Comparison of ENCODE assay signal across 14 cellular contexts in the genomic region with DNA sequence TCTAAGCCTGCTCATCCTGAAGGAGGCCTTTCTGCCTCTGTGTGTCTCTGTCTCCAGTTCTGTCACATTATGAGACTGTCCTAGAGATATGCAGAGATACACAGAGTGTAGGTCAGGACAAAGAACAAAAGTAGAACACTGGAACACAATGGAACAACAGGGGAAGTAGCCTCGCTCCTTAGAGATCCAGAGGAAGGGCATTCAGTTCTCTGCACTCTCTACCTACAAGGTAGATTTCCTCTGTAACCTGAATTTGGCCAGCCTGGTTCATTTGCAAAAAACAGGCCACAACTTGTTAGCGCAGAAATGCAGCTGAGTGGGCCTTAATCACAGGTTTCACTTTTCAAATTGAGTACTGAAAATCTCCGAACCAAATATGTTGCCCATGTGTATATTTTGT. TPM values are rescaled to one million over a fixed set of nuclear protein-coding genes. Genes with fewer than 3 reads are reported as not detected.
DNase-seq lines count a peak whose midpoint lies in the region; ATAC-seq, FAIRE-seq and TF ChIP-seq lines count a peak whose summit lies in the region.
"Had no signal": no experiment of that assay in that cellular context is flagged by ENCODE, and none has a peak within 500 bp of the region (broad histone marks: within the 10 kb centered on the region; RNA-seq: fewer than 3 reads in every experiment).

No MANE protein-coding gene starts in this region.

- H3K4me1 ChIP-seq in transverse colon, result peaks cover 0 to 22% (median 3%) of the 10 kb centered on the region in 4 donors

- TF ChIP-seq EP300 in transverse colon (IDR thresholded peaks at IDR 0.05; ENCODE audit: low read depth), result no peak

- POLR2A ChIA-PET in GM10248 (lab: Yijun Ruan, JAX), result no interaction called here

- H3K27me3 ChIP-seq in bronchial epithelial cell (ENCODE audit: control insufficient read depth, insufficient read depth, low read length), result no peaks in the 10 kb centered on the region
- H3K27me3 ChIP-seq in transverse colon, result no peaks in the 10 kb centered on the region
- H3K27me3 ChIP-seq: cardiac muscle cell had no signal

- FAIRE-seq in bronchial epithelial cell (lab: Jason Lieb, UNC), result no peak

- no peak overlapping the region for H3K4me3 ChIP-seq in bronchial epithelial cell (ENCODE audit: low read depth, low read length)
- H3K4me3 ChIP-seq in transverse colon, result no peak overlapping the region
- H3K4me3 ChIP-seq: cardiac muscle cell had no signal

- H3K27me3 Mint-ChIP-seq in activated naive CD4-positive, alpha-beta T cell treated with anti-CD3 and anti-CD28 coated beads, Interleukin-2, amount 10 ng/mL, durations not matched to agents 7 days and 5 days, result peaks cover 9% of the 10 kb centered on the region
- H3K27me3 Mint-ChIP-seq: T-cell had no signal

- ATAC-seq in GM18505 (IDR thresholded peaks at IDR 0.05; ENCODE audit: unreplicated experiment) (peak; percentile 59), GM21529 (IDR thresholded peaks at IDR 0.05; ENCODE audit: unreplicated experiment) (peak; percentile 61), HG03378 (IDR thresholded peaks at IDR 0.05; ENCODE audit: unreplicated experiment) (peak; percentile 64)
- ATAC-seq: T-cell had no signal

- H3K27ac Mint-ChIP-seq in activated naive CD4-positive, alpha-beta T cell treated with anti-CD3 and anti-CD28 coated beads, Interleukin-2, amount 10 ng/mL, durations not matched to agents 7 days and 5 days, result no peak overlapping the region
- H3K27ac Mint-ChIP-seq: T-cell had no signal

- peak; percentile 85 for DNase-seq in bronchial epithelial cell (ENCODE audit: low read depth)
- DNase-seq in activated naive CD4-positive, alpha-beta T cell treated with anti-CD3 and anti-CD28 coated beads, Interleukin-2, amount 10 ng/mL, durations not matched to agents 7 days and 5 days, result no peak
- DNase-seq in GM10248 (ENCODE audit: extremely low spot score), result no peak
- DNase-seq in DMS79 treated with DMSO at 0.1 percent for 48 hours (lab: John Stamatoyannopoulos, UW), result no peak
- no peak for DNase-seq in transverse colon
- DNase-seq: activated CD8-positive, alpha-beta memory T cell treated with anti-CD3 and anti-CD28 coated beads, Interleukin-2, amount 50 U/mL, for 48 hours; mesenchymal stem cell; NCI-H345; T-cell had no signal

- WGBS in transverse colon (ENCODE audit: low coverage in 1 of 2), 2 donors, result 76 to 100% methylated on average over 1 to 3 of the region's 3 CpGs

- no peaks in the 10 kb centered on the region for H3K9me3 ChIP-seq in transverse colon

- H3K27ac ChIP-seq in transverse colon, result no peak overlapping the region
- H3K27ac ChIP-seq: cardiac muscle cell, HL-60 had no signal

- H3K36me3 ChIP-seq in bronchial epithelial cell (ENCODE audit: control insufficient read depth, insufficient read depth, low read length) (no peaks in the 10 kb centered on the region), transverse colon (no peaks in the 10 kb centered on the region)
- H3K36me3 ChIP-seq: cardiac muscle cell had no signal

- TF ChIP-seq POLR2A in GM18505 (IDR thresholded peaks at IDR 0.05; ENCODE audit: borderline replicate concordance, extremely low read depth, insufficient read depth, insufficient read length) (no peak), transverse colon (IDR thresholded peaks at IDR 0.05) (no peak)

- in situ Hi-C loops in transverse colon (cut with MboI; ENCODE audit: low pct_ligation_motif_present in 1 of 4, low pct_unique_long_range_greater_than_20kb in 1 of 4, low sequenced_read_pairs in 3 of 4), result no loop called here

- H3K9me3 Mint-ChIP-seq in activated naive CD4-positive, alpha-beta T cell treated with anti-CD3 and anti-CD28 coated beads, Interleukin-2, amount 10 ng/mL, durations not matched to agents 7 days and 5 days, result no peaks in the 10 kb centered on the region
- H3K9me3 Mint-ChIP-seq: T-cell had no signal

- TF ChIP-seq CTCF in bronchial epithelial cell (IDR thresholded peaks at IDR 0.05; ENCODE audit: insufficient read depth, low read length, severe bottlenecking) (no peak), GM10248 (IDR thresholded peaks at IDR 0.05; ENCODE audit: control extremely low read depth, extremely low read depth, low read depth, missing control alignments) (no peak), transverse colon (IDR thresholded peaks at IDR 0.05) (no peak)

- peaks cover 3% of the 10 kb centered on the region for H3K4me1 Mint-ChIP-seq in activated naive CD4-positive, alpha-beta T cell treated with anti-CD3 and anti-CD28 coated beads, Interleukin-2, amount 10 ng/mL, durations not matched to agents 7 days and 5 days

- H3K36me3 Mint-ChIP-seq in activated naive CD4-positive, alpha-beta T cell treated with anti-CD3 and anti-CD28 coated beads, Interleukin-2, amount 10 ng/mL, durations not matched to agents 7 days and 5 days, result no peaks in the 10 kb centered on the region

- H3K4me3 Mint-ChIP-seq in activated naive CD4-positive, alpha-beta T cell treated with anti-CD3 and anti-CD28 coated beads, Interleukin-2, amount 10 ng/mL, durations not matched to agents 7 days and 5 days, result no peak overlapping the region

- CTCF ChIA-PET in activated naive CD4-positive, alpha-beta T cell treated with anti-CD3 and anti-CD28 coated beads, Interleukin-2, amount 10 ng/mL, durations not matched to agents 7 days and 5 days (lab: Charles Lee), result interaction anchor here (1.1 kb wide), 1 partner anchor 8 kb away, joined by 4 read pairs; no protein-coding TSS in a partner anchor
- CTCF ChIA-PET in GM10248 (lab: Yijun Ruan, JAX), result interaction anchor here (1.1 to 2.4 kb wide), 4 partner anchors 8 to 332 kb away, joined by 4 to 13 read pairs (median 6); no protein-coding TSS in a partner anchor

- intact Hi-C loops in transverse colon (cut with DNase I; ENCODE audit: low total_unique reads), result no loop called here

RNA-seq across cellular contexts. Expression of a gene that starts 19.4 kb away (rescaled TPM):
- total RNA-seq in bronchial epithelial cell (1.0 and 1.1 TPM in 2 replicates), transverse colon (1 to 10 TPM; 1.1 to 3.2 (median 1.7) TPM)
